10 cellular contexts compared by ENCODE assay signal in genomic region chr5:52840286-52841050, GRCh38. TPM values are rescaled to one million over a fixed set of nuclear protein-coding genes. Genes with fewer than 3 reads are reported as not detected.
A peak's percentile ranks its signal among the peaks of the same experiment; 100 is the strongest.
DNase-seq lines count a peak whose midpoint lies in the region; ATAC-seq and TF ChIP-seq lines count a peak whose summit lies in the region.
"Had no signal": no experiment of that assay in that cellular context is flagged by ENCODE, and none has a peak within 500 bp of the region (broad histone marks: within the 10 kb centered on the region; RNA-seq: fewer than 3 reads in every experiment).

No MANE protein-coding gene starts in this region.

- H3K36me3 ChIP-seq in SJCRH30 (no peaks in the 10 kb centered on the region), gastroesophageal sphincter (no peaks in the 10 kb centered on the region), prostate gland (no peaks in the 10 kb centered on the region)

- H3K4me3 ChIP-seq in SJCRH30, result peak overlapping the region; percentile 47
- peak overlapping the region; percentile 18 to 28 for H3K4me3 ChIP-seq in gastroesophageal sphincter
- H3K4me3 ChIP-seq in prostate gland, result no peak overlapping the region

- ATAC-seq in gastroesophageal sphincter (peak; percentile 66), GM21717 (IDR thresholded peaks at IDR 0.05; ENCODE audit: unreplicated experiment) (no peak)

- DNase-seq in EH (ENCODE audit: low read depth), result peak; percentile 74
- DNase-seq in SJCRH30, result peak; percentile 88 to 94
- DNase-seq in prostate gland (ENCODE audit: low spot score), result no peak
- DNase-seq in iPS-NIHi11 (ENCODE audit: low spot score), result no peak
- DNase-seq in effector CD4-positive, alpha-beta T cell, result no peak
- no peak for DNase-seq in activated naive CD8-positive, alpha-beta T cell treated with anti-CD3 and anti-CD28 coated beads for 36 hours
- DNase-seq: activated CD4-positive, alpha-beta T cell treated with anti-CD3 and anti-CD28 coated beads for 4 hours; small intestine had no signal

- peaks cover 3% of the 10 kb centered on the region for H3K27me3 Mint-ChIP-seq in activated naive CD8-positive, alpha-beta T cell treated with anti-CD3 and anti-CD28 coated beads for 36 hours

- TF ChIP-seq POLR2A in gastroesophageal sphincter (IDR thresholded peaks at IDR 0.05) (no peak), prostate gland (IDR thresholded peaks at IDR 0.05) (no peak)

- H3K4me1 Mint-ChIP-seq in activated naive CD8-positive, alpha-beta T cell treated with anti-CD3 and anti-CD28 coated beads for 36 hours, result peaks cover 8% of the 10 kb centered on the region

- H3K9me3 ChIP-seq in SJCRH30 (replicated peaks) (no peaks in the 10 kb centered on the region), gastroesophageal sphincter (no peaks in the 10 kb centered on the region), prostate gland (no peaks in the 10 kb centered on the region)

- H3K27ac Mint-ChIP-seq in activated naive CD8-positive, alpha-beta T cell treated with anti-CD3 and anti-CD28 coated beads for 36 hours, result no peak overlapping the region

- H3K9me3 Mint-ChIP-seq in activated naive CD8-positive, alpha-beta T cell treated with anti-CD3 and anti-CD28 coated beads for 36 hours, result no peaks in the 10 kb centered on the region

- H3K27me3 ChIP-seq in SJCRH30 (no peaks in the 10 kb centered on the region), gastroesophageal sphincter (no peaks in the 10 kb centered on the region), prostate gland (replicated peaks; ENCODE audit: insufficient read depth) (no peaks in the 10 kb centered on the region)

- intact Hi-C loops in prostate gland (cut with DNase I), result no loop called here

- 23 to 31% methylated on average over 8 of the region's 8 CpGs for WGBS in gastroesophageal sphincter (ENCODE audit: low coverage in 1 of 2), 2 donors
- WGBS in prostate gland, result 23% methylated on average over 8 of the region's 8 CpGs

- H3K4me1 ChIP-seq in SJCRH30 (peaks cover 28% of the 10 kb centered on the region), gastroesophageal sphincter (peaks cover 4 to 93% (median 30%) of the 10 kb centered on the region in 3 donors), prostate gland (replicated peaks) (no peaks in the 10 kb centered on the region)

- TF ChIP-seq EP300 in gastroesophageal sphincter (IDR thresholded peaks at IDR 0.05), result no peak

- no peaks in the 10 kb centered on the region for H3K36me3 Mint-ChIP-seq in activated naive CD8-positive, alpha-beta T cell treated with anti-CD3 and anti-CD28 coated beads for 36 hours

- no peak overlapping the region for H3K4me3 Mint-ChIP-seq in activated naive CD8-positive, alpha-beta T cell treated with anti-CD3 and anti-CD28 coated beads for 36 hours

- TF ChIP-seq CTCF in gastroesophageal sphincter (IDR thresholded peaks at IDR 0.05) (no peak), prostate gland (IDR thresholded peaks at IDR 0.05) (no peak)

- peak overlapping the region; percentile 90 for H3K27ac ChIP-seq in SJCRH30
- H3K27ac ChIP-seq in gastroesophageal sphincter, result peak overlapping the region; percentile 73 to 84 (median 78)
- H3K27ac ChIP-seq in prostate gland, result peak overlapping the region; percentile 46 to 53

RNA-seq across cellular contexts. Expression of gene ITGA1, which starts 52.8 kb away (rescaled TPM):
- total RNA-seq in SJCRH30 (2014; rRNA removed; shearing (Covaris generic)), result 8.8 and 9.9 TPM in 2 replicates
- total RNA-seq in gastroesophageal sphincter, result 100 to 1,000 TPM; 219 to 326 (median 240) TPM
- total RNA-seq in prostate gland, result 10 to 100 TPM; 43.7 to 78.3 TPM
- total RNA-seq in activated naive CD8-positive, alpha-beta T cell treated with anti-CD3 and anti-CD28 coated beads for 36 hours, result 1 to 10 TPM; 6.9 to 9.9 TPM

RNA-seq across cellular contexts. Expression of gene PELO, which starts 52.8 kb away (rescaled TPM):
- 16.8 and 17.0 TPM in 2 replicates for total RNA-seq in SJCRH30 (2014; rRNA removed; shearing (Covaris generic))
- total RNA-seq in gastroesophageal sphincter (10 to 100 TPM; 49.4 to 78.0 (median 59.0) TPM), prostate gland (10 to 100 TPM; 14.9 to 18.8 TPM)
- 10 to 100 TPM; 24.8 TPM for total RNA-seq in activated naive CD8-positive, alpha-beta T cell treated with anti-CD3 and anti-CD28 coated beads for 36 hours

Comparison
In these comparisons a context has a peak if more than half of its experiments do, and no peak if none do; other contexts are left out.
1. DNase-seq: peak in EH (single experiment) and SJCRH30 (2 of 2); none in prostate gland (single experiment), iPS-NIHi11 (single experiment), effector CD4-positive, alpha-beta T cell (single experiment) and activated naive CD8-positive, alpha-beta T cell treated with anti-CD3 and anti-CD28 coated beads for 36 hours (single experiment).
2. H3K4me3 ChIP-seq: peak in SJCRH30 (single experiment) and gastroesophageal sphincter (2 of 2); none in prostate gland (0 of 2).
3. Peak in every context shown above with its lines, with median percentiles within 50 percentile points of each other: H3K27ac ChIP-seq.